ENCODE assay signal across 20 cellular contexts in the genomic region with DNA sequence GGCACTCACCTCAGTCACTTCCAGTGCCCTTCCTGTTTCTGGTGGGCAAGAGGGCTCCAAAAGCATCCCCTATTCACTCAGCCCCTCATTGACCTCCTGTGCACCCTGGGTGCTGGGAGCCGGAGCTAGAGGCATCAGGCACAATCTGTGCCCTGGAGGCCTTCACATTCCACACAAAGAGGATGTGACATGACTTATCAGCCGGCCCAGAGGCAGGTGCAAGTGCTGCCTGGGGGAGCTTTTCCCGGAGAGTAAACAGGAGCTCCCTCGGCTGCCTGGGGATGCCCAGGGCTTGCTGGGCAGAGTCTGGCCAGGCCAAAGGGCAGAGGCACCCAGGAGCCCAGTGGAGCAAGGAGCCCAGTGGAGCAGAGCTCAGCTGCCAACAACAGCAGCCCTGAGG.
DNase-seq lines count a peak whose midpoint lies in the region; ATAC-seq lines count a peak whose summit lies in the region.
"Had no signal": no experiment of that assay in that cellular context is flagged by ENCODE, and none has a peak within 500 bp of the region (broad histone marks: within the 10 kb centered on the region; RNA-seq: fewer than 3 reads in every experiment).

No MANE protein-coding gene starts in this region.

- H3K9me3 Mint-ChIP-seq in CD4-positive, CD25-positive, alpha-beta regulatory T cell = peaks cover 0 to 1% (median 0%) of the 10 kb centered on the region in 7 donors
- peaks cover 0 to 7% (median 0%) of the 10 kb centered on the region in 8 donors for H3K9me3 Mint-ChIP-seq in CD4-positive, alpha-beta memory T cell
- no peaks in the 10 kb centered on the region for H3K9me3 Mint-ChIP-seq in activated T-helper 1 cell treated with anti-CD3 and anti-CD28 coated beads, Interleukin-12 subunit alpha, Interleukin-12 subunit beta, Interleukin-2, Interleukin-4 antibody, amounts not matched to agents 30 ng/mL and 10 ng/mL and 1 ng/mL, durations not matched to agents 14 hours and 24 hours and 36 hours

- no peak overlapping the region for H3K4me3 ChIP-seq in CD4-positive, CD25-positive, alpha-beta regulatory T cell (ENCODE audit: low read depth, low read length)
- H3K4me3 ChIP-seq in CD4-positive, alpha-beta memory T cell (ENCODE audit: low read length in 2 of 2) = no peak overlapping the region
- H3K4me3 ChIP-seq: coronary artery, GM23248, lung, right atrium auricular region, thoracic aorta had no signal

- intact Hi-C loops in CD4-positive, alpha-beta memory T cell (cut with micrococcal nuclease) = no loop called here
- intact Hi-C loops in activated T-helper 1 cell treated with anti-CD3 and anti-CD28 coated beads, Interleukin-12 subunit alpha, Interleukin-12 subunit beta, Interleukin-2, Interleukin-4 antibody, amounts not matched to agents 30 ng/mL and 10 ng/mL and 1 ng/mL, durations not matched to agents 14 hours and 24 hours and 36 hours (cut with micrococcal nuclease) = loop anchor here (1.0 kb wide), 1 partner anchor 8 kb away; no protein-coding TSS in a partner anchor

- POLR2A ChIA-PET in CD4-positive, alpha-beta memory T cell (lab: Charles Lee; ENCODE audit: partially characterized antibody) = interaction anchor here (0.7 to 87.2 kb wide), 5 partner anchors 10 to 1748 kb away, joined by 3 to 6015 read pairs (median 4); a partner anchor contains a TSS

- CTCF ChIA-PET in CD4-positive, alpha-beta memory T cell (lab: Charles Lee; ENCODE audit: partially characterized antibody) = interaction anchor here (0.6 to 3.3 kb wide), 9 partner anchors 11 to 464 kb away, joined by 3 to 14 read pairs (median 3); no protein-coding TSS in a partner anchor

- peak overlapping the region; percentile 51 to 84 (median 74) for H3K4me3 Mint-ChIP-seq in CD4-positive, CD25-positive, alpha-beta regulatory T cell
- peak overlapping the region in 7 of 8 donors; percentile 60 to 85 (median 77) for H3K4me3 Mint-ChIP-seq in CD4-positive, alpha-beta memory T cell
- peak overlapping the region; percentile 37 for H3K4me3 Mint-ChIP-seq in activated T-helper 1 cell treated with anti-CD3 and anti-CD28 coated beads, Interleukin-12 subunit alpha, Interleukin-12 subunit beta, Interleukin-2, Interleukin-4 antibody, amounts not matched to agents 30 ng/mL and 10 ng/mL and 1 ng/mL, durations not matched to agents 14 hours and 24 hours and 36 hours

- peak overlapping the region; percentile 95 to 97 (median 96) for H3K27ac Mint-ChIP-seq in CD4-positive, CD25-positive, alpha-beta regulatory T cell
- H3K27ac Mint-ChIP-seq in CD4-positive, alpha-beta memory T cell = peak overlapping the region; percentile 93 to 96 (median 94)
- H3K27ac Mint-ChIP-seq in activated T-helper 1 cell treated with anti-CD3 and anti-CD28 coated beads, Interleukin-12 subunit alpha, Interleukin-12 subunit beta, Interleukin-2, Interleukin-4 antibody, amounts not matched to agents 30 ng/mL and 10 ng/mL and 1 ng/mL, durations not matched to agents 14 hours and 24 hours and 36 hours = peak overlapping the region; percentile 83

- peaks cover 29 to 100% (median 89%) of the 10 kb centered on the region in 4 donors for H3K4me1 Mint-ChIP-seq in CD4-positive, CD25-positive, alpha-beta regulatory T cell
- H3K4me1 Mint-ChIP-seq in CD4-positive, alpha-beta memory T cell = peaks cover 88 to 100% (median 98%) of the 10 kb centered on the region in 4 donors
- peaks cover 97% of the 10 kb centered on the region for H3K4me1 Mint-ChIP-seq in activated T-helper 1 cell treated with anti-CD3 and anti-CD28 coated beads, Interleukin-12 subunit alpha, Interleukin-12 subunit beta, Interleukin-2, Interleukin-4 antibody, amounts not matched to agents 30 ng/mL and 10 ng/mL and 1 ng/mL, durations not matched to agents 14 hours and 24 hours and 36 hours (ENCODE audit: low read depth)

- no peaks in the 10 kb centered on the region for H3K9me3 ChIP-seq in CD4-positive, CD25-positive, alpha-beta regulatory T cell (ENCODE audit: control insufficient read depth in 2 of 2, low read length in 2 of 2)
- no peaks in the 10 kb centered on the region for H3K9me3 ChIP-seq in CD4-positive, alpha-beta memory T cell (ENCODE audit: control insufficient read depth in 1 of 2, low read length in 2 of 2)
- H3K9me3 ChIP-seq: right atrium auricular region, thoracic aorta had no signal

- no peak for ATAC-seq in CD4-positive, CD25-positive, alpha-beta regulatory T cell (ENCODE audit: low read depth in 2 of 2)
- ATAC-seq in GM18858 (IDR thresholded peaks at IDR 0.05; ENCODE audit: unreplicated experiment) (no peak), GM21367 (IDR thresholded peaks at IDR 0.05; ENCODE audit: unreplicated experiment) (no peak)

- peaks cover 100% of the 10 kb centered on the region for H3K4me1 ChIP-seq in CD4-positive, CD25-positive, alpha-beta regulatory T cell (ENCODE audit: control insufficient read depth, insufficient read depth, low read length, poor library complexity, severe bottlenecking)
- H3K4me1 ChIP-seq in CD4-positive, alpha-beta memory T cell (ENCODE audit: insufficient read depth, low read length) = peaks cover 100% of the 10 kb centered on the region
- H3K4me1 ChIP-seq: right atrium auricular region had no signal

- no peak for DNase-seq in CD4-positive, CD25-positive, alpha-beta regulatory T cell
- no peak for DNase-seq in CD4-positive, alpha-beta memory T cell
- no peak for DNase-seq in activated T-helper 1 cell treated with anti-CD3 and anti-CD28 coated beads, Interleukin-12 subunit alpha, Interleukin-12 subunit beta, Interleukin-2, Interleukin-4 antibody, amounts not matched to agents 30 ng/mL and 10 ng/mL and 1 ng/mL, durations not matched to agents 14 hours and 24 hours and 36 hours (ENCODE audit: low spot score)
- peak; percentile 67 for DNase-seq in islet precursor cell
- DNase-seq in NCI-H82 (lab: John Stamatoyannopoulos, UW) = no peak
- DNase-seq: AML-193, Calu3, EL, GM23248, Karpas-422, NCI-H1092, NCI-H2081 treated with DMSO at 0.1 percent for 48 hours, NCI-H524 treated with DMSO at 0.1 percent for 48 hours, RPMI8226 had no signal

- peaks cover 52% of the 10 kb centered on the region for H3K36me3 Mint-ChIP-seq in CD4-positive, CD25-positive, alpha-beta regulatory T cell
- peaks cover 42 to 81% of the 10 kb centered on the region in 2 donors for H3K36me3 Mint-ChIP-seq in CD4-positive, alpha-beta memory T cell
- peaks cover 52% of the 10 kb centered on the region for H3K36me3 Mint-ChIP-seq in activated T-helper 1 cell treated with anti-CD3 and anti-CD28 coated beads, Interleukin-12 subunit alpha, Interleukin-12 subunit beta, Interleukin-2, Interleukin-4 antibody, amounts not matched to agents 30 ng/mL and 10 ng/mL and 1 ng/mL, durations not matched to agents 14 hours and 24 hours and 36 hours (ENCODE audit: low read depth)

- H3K27me3 ChIP-seq in CD4-positive, CD25-positive, alpha-beta regulatory T cell (ENCODE audit: control insufficient read depth, insufficient read depth, low read length) = no peaks in the 10 kb centered on the region
- no peaks in the 10 kb centered on the region for H3K27me3 ChIP-seq in CD4-positive, alpha-beta memory T cell (ENCODE audit: insufficient read depth, low read length)
- H3K27me3 ChIP-seq: right atrium auricular region had no signal

- peak overlapping the region; percentile 75 for H3K27ac ChIP-seq in CD4-positive, CD25-positive, alpha-beta regulatory T cell (ENCODE audit: insufficient read depth, low read length, poor library complexity, severe bottlenecking)
- peak overlapping the region; percentile 70 for H3K27ac ChIP-seq in CD4-positive, alpha-beta memory T cell (ENCODE audit: low read depth, low read length)
- H3K27ac ChIP-seq: coronary artery, GM23248, right atrium auricular region, thoracic aorta had no signal

- peaks cover 58% of the 10 kb centered on the region for H3K36me3 ChIP-seq in CD4-positive, CD25-positive, alpha-beta regulatory T cell (ENCODE audit: control insufficient read depth, insufficient read depth, low read length)
- H3K36me3 ChIP-seq in CD4-positive, alpha-beta memory T cell (ENCODE audit: insufficient read depth, low read length) = peaks cover 24% of the 10 kb centered on the region
- H3K36me3 ChIP-seq: right atrium auricular region, thoracic aorta had no signal

- H3K27me3 Mint-ChIP-seq in CD4-positive, CD25-positive, alpha-beta regulatory T cell = no peaks in the 10 kb centered on the region
- no peaks in the 10 kb centered on the region for H3K27me3 Mint-ChIP-seq in CD4-positive, alpha-beta memory T cell
- no peaks in the 10 kb centered on the region for H3K27me3 Mint-ChIP-seq in activated T-helper 1 cell treated with anti-CD3 and anti-CD28 coated beads, Interleukin-12 subunit alpha, Interleukin-12 subunit beta, Interleukin-2, Interleukin-4 antibody, amounts not matched to agents 30 ng/mL and 10 ng/mL and 1 ng/mL, durations not matched to agents 14 hours and 24 hours and 36 hours (ENCODE audit: insufficient read depth)
